Comparison of ENCODE assay signal across 8 cellular contexts in genomic region chr1:66253330-66253921, GRCh38.
DNase-seq lines count a peak whose midpoint lies in the region; ATAC-seq and TF ChIP-seq lines count a peak whose summit lies in the region.

No MANE protein-coding gene starts in this region.

- no peak overlapping the region for H3K27ac Mint-ChIP-seq in neural progenitor cell

- no peaks in the 10 kb centered on the region for H3K27me3 Mint-ChIP-seq in neural progenitor cell (ENCODE audit: insufficient read depth, low read depth)

- H3K4me3 ChIP-seq in AG10803 (ENCODE audit: low read length) (no peak overlapping the region), fibroblast of lung (replicated peaks in 1 of 4; ENCODE audit: control extremely low read depth in 1 of 4, insufficient read depth in 1 of 4, low read depth in 3 of 4, low read length in 4 of 4) (no peak overlapping the region), neural progenitor cell (no peak overlapping the region)

- H3F3A ChIP-seq in neural progenitor cell (ENCODE audit: low read depth): no peaks in the 10 kb centered on the region

- no peaks in the 10 kb centered on the region for H3K79me2 ChIP-seq in fibroblast of lung (ENCODE audit: control insufficient read depth, insufficient read depth, low read length)
- no peaks in the 10 kb centered on the region for H3K79me2 ChIP-seq in neural progenitor cell (ENCODE audit: low read depth)

- H3K9me3 Mint-ChIP-seq in neural progenitor cell: no peaks in the 10 kb centered on the region

- H3K9ac ChIP-seq in fibroblast of lung (ENCODE audit: insufficient read depth, low read length): no peak overlapping the region
- H3K9ac ChIP-seq in neural progenitor cell: no peak overlapping the region

- H2AFZ ChIP-seq in fibroblast of lung (ENCODE audit: low read length): no peak overlapping the region
- no peak overlapping the region for H2AFZ ChIP-seq in neural progenitor cell (replicated peaks)

- no peak overlapping the region for H3K4me3 Mint-ChIP-seq in neural progenitor cell

- H3K27ac ChIP-seq in fibroblast of lung (ENCODE audit: insufficient read depth, low read length) (no peak overlapping the region), neural progenitor cell (no peak overlapping the region)

- no peaks in the 10 kb centered on the region for H3K27me3 ChIP-seq in fibroblast of lung (ENCODE audit: control insufficient read depth, insufficient read depth, low read length)
- H3K27me3 ChIP-seq in neural progenitor cell: no peaks in the 10 kb centered on the region

- in situ Hi-C loops in GM13976 (cut with MboI; ENCODE audit: low sequenced_read_pairs, unreplicated experiment): loop anchor here (5.0 to 25.0 kb wide), 3 partner anchors 101 to 484 kb away; no protein-coding TSS in a partner anchor

- H3K9me3 ChIP-seq in fibroblast of lung (ENCODE audit: control insufficient read depth, insufficient read depth, low read depth, low read length) (no peaks in the 10 kb centered on the region), neural progenitor cell (ENCODE audit: low read depth) (no peaks in the 10 kb centered on the region)

- no peak overlapping the region for H3K4me2 ChIP-seq in fibroblast of lung (ENCODE audit: extremely low read depth, insufficient read depth, low read length)
- H3K4me2 ChIP-seq in neural progenitor cell: no peak overlapping the region

- peaks cover 2% of the 10 kb centered on the region for H3K36me3 Mint-ChIP-seq in neural progenitor cell

- H3K4me1 ChIP-seq in fibroblast of lung (ENCODE audit: control insufficient read depth, extremely low read depth, insufficient read depth, low read length) (no peaks in the 10 kb centered on the region), neural progenitor cell (peaks cover 9% of the 10 kb centered on the region)

- peaks cover 5% of the 10 kb centered on the region for H3K4me1 Mint-ChIP-seq in neural progenitor cell

- no peaks in the 10 kb centered on the region for H4K20me1 ChIP-seq in fibroblast of lung (ENCODE audit: control insufficient read depth, extremely low read depth, insufficient read depth, low read length)
- no peaks in the 10 kb centered on the region for H4K20me1 ChIP-seq in neural progenitor cell (ENCODE audit: low read depth)

- no peaks in the 10 kb centered on the region for H3K36me3 ChIP-seq in fibroblast of lung (ENCODE audit: control insufficient read depth, insufficient read depth, low read length)
- H3K36me3 ChIP-seq in neural progenitor cell: no peaks in the 10 kb centered on the region

- DNase-seq in AG10803 (ENCODE audit: low read depth) (peak; percentile 80), GM13976 (ENCODE audit: low spot score) (peak; percentile 46), NAMALWA (ENCODE audit: low spot score) (peak; percentile 70), SW 1271 (lab: John Stamatoyannopoulos, UW) (peak; percentile 11 to 50), fibroblast of lung (ENCODE audit: low read depth in 2 of 2) (peak; percentile 64 to 82), neural progenitor cell (ENCODE audit: low spot score) (peak; percentile 63)
- DNase-seq in activated CD8-positive, alpha-beta memory T cell treated with anti-CD3 and anti-CD28 coated beads for 24 hours: no peak

- TF ChIP-seq CTCF in AG10803 (conservative IDR thresholded peaks at IDR 0.05; ENCODE audit: low read length) (peak; percentile 93), GM13976 (IDR thresholded peaks at IDR 0.05; ENCODE audit: borderline replicate concordance, control extremely low read depth, extremely low read depth, insufficient read depth, missing control alignments) (peak; percentile 82), fibroblast of lung (conservative IDR thresholded peaks at IDR 0.05 in 1 of 2, IDR thresholded peaks at IDR 0.05 in 1 of 2; ENCODE audit: low read depth in 1 of 2, low read length in 2 of 2) (peak; percentile 76 to 81), neural progenitor cell (IDR thresholded peaks at IDR 0.05) (peak; percentile 78)

- peak; percentile 84 for ATAC-seq in HG02678 (IDR thresholded peaks at IDR 0.05; ENCODE audit: unreplicated experiment)
